ENCODE assay signal across 9 cellular contexts in the genomic region with DNA sequence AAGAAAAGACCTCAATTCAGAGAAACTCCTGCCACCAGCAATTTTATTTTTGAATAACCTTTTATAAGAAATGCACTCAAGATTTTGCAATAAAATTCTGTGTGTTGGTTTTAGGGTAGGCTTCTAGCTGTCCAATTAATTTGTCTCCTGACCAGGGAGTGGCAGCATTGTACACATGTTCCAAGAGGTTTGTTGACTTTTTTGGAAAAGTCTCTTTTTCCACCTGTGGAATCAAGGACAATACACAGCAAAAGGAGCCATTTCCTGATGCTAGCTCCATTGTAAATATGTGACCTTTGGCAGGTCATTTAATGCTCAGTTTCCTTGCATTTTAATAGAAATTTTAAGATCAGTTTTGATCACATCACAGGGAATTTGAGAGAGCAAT. TPM values are rescaled to one million over a fixed set of nuclear protein-coding genes. Genes with fewer than 3 reads are reported as not detected.
A peak's percentile ranks its signal among the peaks of the same experiment; 100 is the strongest.
DNase-seq lines count a peak whose midpoint lies in the region; ATAC-seq and TF ChIP-seq lines count a peak whose summit lies in the region.
"Had no signal": no experiment of that assay in that cellular context is flagged by ENCODE, and none has a peak within 500 bp of the region (broad histone marks: within the 10 kb centered on the region; RNA-seq: fewer than 3 reads in every experiment).

No MANE protein-coding gene starts in this region.

- DNase-seq in activated naive CD4-positive, alpha-beta T cell treated with anti-CD3 and anti-CD28 coated beads, Interleukin-2, amount 50 U/mL, for 72 hours (ENCODE audit: low spot score in 2 of 2), result peak in 1 of 2 donors; percentile 3
- DNase-seq in glutamatergic neuron (no peak), T1000 (lab: John Stamatoyannopoulos, UW) (no peak), middle frontal gyrus (ENCODE audit: extremely low spot score, low spot score) (no peak)
- no peak for DNase-seq in activated CD4-positive, CD25-positive, alpha-beta regulatory T cell treated with anti-CD3 and anti-CD28 coated beads, Interleukin-2, amount 50 U/mL, for 72 hours
- DNase-seq: activated CD8-positive, alpha-beta memory T cell treated with anti-CD3 and anti-CD28 coated beads for 24 hours had no signal

- peak overlapping the region; percentile 92 to 96 for H3K27ac Mint-ChIP-seq in activated naive CD4-positive, alpha-beta T cell treated with anti-CD3 and anti-CD28 coated beads, Interleukin-2, amount 50 U/mL, for 72 hours
- H3K27ac Mint-ChIP-seq in glutamatergic neuron (ENCODE audit: unreplicated experiment), result no peak overlapping the region

- H3K4me3 Mint-ChIP-seq in glutamatergic neuron (ENCODE audit: unreplicated experiment), result no peak overlapping the region

- H3K27ac ChIP-seq in 22Rv1 (no peak overlapping the region), liver (ENCODE audit: low read depth in 1 of 2, low read length in 2 of 2) (peak overlapping the region; percentile 15 to 38)

- H3K36me3 Mint-ChIP-seq in activated naive CD4-positive, alpha-beta T cell treated with anti-CD3 and anti-CD28 coated beads, Interleukin-2, amount 50 U/mL, for 72 hours, result peaks cover 65 to 68% of the 10 kb centered on the region in 2 donors
- no peaks in the 10 kb centered on the region for H3K36me3 Mint-ChIP-seq in glutamatergic neuron (ENCODE audit: unreplicated experiment)

- no peaks in the 10 kb centered on the region for H3K9me3 ChIP-seq in liver (ENCODE audit: control insufficient read depth in 4 of 4, low read length in 3 of 4)

- peak overlapping the region; percentile 5 to 74 for H3K9ac ChIP-seq in liver (ENCODE audit: low read depth in 1 of 2, low read length in 2 of 2)

- H3K4me1 Mint-ChIP-seq in glutamatergic neuron (ENCODE audit: low read depth, unreplicated experiment), result no peaks in the 10 kb centered on the region

- peaks cover 22% of the 10 kb centered on the region for H3K27me3 Mint-ChIP-seq in glutamatergic neuron (ENCODE audit: unreplicated experiment)

- no peaks in the 10 kb centered on the region for H3K9me3 Mint-ChIP-seq in activated naive CD4-positive, alpha-beta T cell treated with anti-CD3 and anti-CD28 coated beads, Interleukin-2, amount 50 U/mL, for 72 hours
- peaks cover 4% of the 10 kb centered on the region for H3K9me3 Mint-ChIP-seq in glutamatergic neuron (ENCODE audit: unreplicated experiment)

- TF ChIP-seq RAD21 in liver (IDR thresholded peaks at IDR 0.05), result peak; percentile 82 to 89

- ATAC-seq in activated naive CD4-positive, alpha-beta T cell treated with anti-CD3 and anti-CD28 coated beads, Interleukin-2, amount 50 U/mL, for 72 hours, result no peak

- H3K4me3 ChIP-seq in GM12875 (ENCODE audit: low read depth, low read length) (peak overlapping the region; percentile 76), liver (ENCODE audit: low read depth in 1 of 3, low read length in 3 of 3) (peak overlapping the region; percentile 30 to 36 (median 33))

- H3K4me1 ChIP-seq in liver (ENCODE audit: control insufficient read depth in 4 of 4, insufficient read depth in 4 of 4, low read length in 3 of 4), result peaks cover 5 to 19% (median 13%) of the 10 kb centered on the region in 4 donors

- H3K36me3 ChIP-seq in liver (ENCODE audit: control insufficient read depth in 4 of 4, insufficient read depth in 3 of 4, low read depth in 1 of 4, low read length in 3 of 4), result no peaks in the 10 kb centered on the region

- H3K27me3 ChIP-seq in liver (ENCODE audit: control insufficient read depth in 4 of 4, insufficient read depth in 4 of 4, low read length in 3 of 4), result no peaks in the 10 kb centered on the region

- peak; percentile 36 for TF ChIP-seq CTCF in 22Rv1 (IDR thresholded peaks at IDR 0.05)
- peak; percentile 13; the same call in 1 of the 2 replicates for TF ChIP-seq CTCF in GM12875 (IDR thresholded peaks at IDR 0.05; ENCODE audit: borderline replicate concordance, insufficient read depth, low read depth, low read length)
- peak; percentile 58 for TF ChIP-seq CTCF in liver (IDR thresholded peaks at IDR 0.05; ENCODE audit: low read depth, low read length, missing input control)
- TF ChIP-seq CTCF in glutamatergic neuron (IDR thresholded peaks at IDR 0.05; ENCODE audit: partially characterized antibody, unreplicated experiment), result no peak

TF ChIP-seq in liver, 16 proteins besides CTCF, POLR2A, EP300 and RAD21:
- TF ChIP-seq HNF4G (IDR thresholded peaks at IDR 0.05), result no peak
- TF ChIP-seq, protein P1, sequence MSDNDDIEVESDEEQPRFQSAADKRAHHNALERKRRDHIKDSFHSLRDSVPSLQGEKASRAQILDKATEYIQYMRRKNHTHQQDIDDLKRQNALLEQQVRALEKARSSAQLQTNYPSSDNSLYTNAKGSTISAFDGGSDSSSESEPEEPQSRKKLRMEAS (IDR thresholded peaks at IDR 0.05), result peak; percentile 32
- peak; percentile 55 to 62 for TF ChIP-seq RXRA (IDR thresholded peaks at IDR 0.05)
- TF ChIP-seq, protein P2, sequence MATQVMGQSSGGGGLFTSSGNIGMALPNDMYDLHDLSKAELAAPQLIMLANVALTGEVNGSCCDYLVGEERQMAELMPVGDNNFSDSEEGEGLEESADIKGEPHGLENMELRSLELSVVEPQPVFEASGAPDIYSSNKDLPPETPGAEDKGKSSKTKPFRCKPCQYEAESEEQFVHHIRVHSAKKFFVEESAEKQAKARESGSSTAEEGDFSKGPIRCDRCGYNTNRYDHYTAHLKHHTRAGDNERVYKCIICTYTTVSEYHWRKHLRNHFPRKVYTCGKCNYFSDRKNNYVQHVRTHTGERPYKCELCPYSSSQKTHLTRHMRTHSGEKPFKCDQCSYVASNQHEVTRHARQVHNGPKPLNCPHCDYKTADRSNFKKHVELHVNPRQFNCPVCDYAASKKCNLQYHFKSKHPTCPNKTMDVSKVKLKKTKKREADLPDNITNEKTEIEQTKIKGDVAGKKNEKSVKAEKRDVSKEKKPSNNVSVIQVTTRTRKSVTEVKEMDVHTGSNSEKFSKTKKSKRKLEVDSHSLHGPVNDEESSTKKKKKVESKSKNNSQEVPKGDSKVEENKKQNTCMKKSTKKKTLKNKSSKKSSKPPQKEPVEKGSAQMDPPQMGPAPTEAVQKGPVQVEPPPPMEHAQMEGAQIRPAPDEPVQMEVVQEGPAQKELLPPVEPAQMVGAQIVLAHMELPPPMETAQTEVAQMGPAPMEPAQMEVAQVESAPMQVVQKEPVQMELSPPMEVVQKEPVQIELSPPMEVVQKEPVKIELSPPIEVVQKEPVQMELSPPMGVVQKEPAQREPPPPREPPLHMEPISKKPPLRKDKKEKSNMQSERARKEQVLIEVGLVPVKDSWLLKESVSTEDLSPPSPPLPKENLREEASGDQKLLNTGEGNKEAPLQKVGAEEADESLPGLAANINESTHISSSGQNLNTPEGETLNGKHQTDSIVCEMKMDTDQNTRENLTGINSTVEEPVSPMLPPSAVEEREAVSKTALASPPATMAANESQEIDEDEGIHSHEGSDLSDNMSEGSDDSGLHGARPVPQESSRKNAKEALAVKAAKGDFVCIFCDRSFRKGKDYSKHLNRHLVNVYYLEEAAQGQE (IDR thresholded peaks at IDR 0.05), result peak; percentile 86
- no peak for TF ChIP-seq GABPA (IDR thresholded peaks at IDR 0.05 in 1 of 2, conservative IDR thresholded peaks at IDR 0.05 in 1 of 2)
- TF ChIP-seq FOXA1 (IDR thresholded peaks at IDR 0.05), result peak; percentile 73
- peak; percentile 60 to 66 for TF ChIP-seq HNF4A (conservative IDR thresholded peaks at IDR 0.05)
- TF ChIP-seq YY1 (IDR thresholded peaks at IDR 0.05), result peak; percentile 92
- no peak for TF ChIP-seq JUND (IDR thresholded peaks at IDR 0.05)
- TF ChIP-seq, protein P3, sequence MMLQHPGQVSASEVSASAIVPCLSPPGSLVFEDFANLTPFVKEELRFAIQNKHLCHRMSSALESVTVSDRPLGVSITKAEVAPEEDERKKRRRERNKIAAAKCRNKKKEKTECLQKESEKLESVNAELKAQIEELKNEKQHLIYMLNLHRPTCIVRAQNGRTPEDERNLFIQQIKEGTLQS (IDR thresholded peaks at IDR 0.05), result no peak
- peak; percentile 60 for TF ChIP-seq SP1 (IDR thresholded peaks at IDR 0.05)
- TF ChIP-seq, protein P4, sequence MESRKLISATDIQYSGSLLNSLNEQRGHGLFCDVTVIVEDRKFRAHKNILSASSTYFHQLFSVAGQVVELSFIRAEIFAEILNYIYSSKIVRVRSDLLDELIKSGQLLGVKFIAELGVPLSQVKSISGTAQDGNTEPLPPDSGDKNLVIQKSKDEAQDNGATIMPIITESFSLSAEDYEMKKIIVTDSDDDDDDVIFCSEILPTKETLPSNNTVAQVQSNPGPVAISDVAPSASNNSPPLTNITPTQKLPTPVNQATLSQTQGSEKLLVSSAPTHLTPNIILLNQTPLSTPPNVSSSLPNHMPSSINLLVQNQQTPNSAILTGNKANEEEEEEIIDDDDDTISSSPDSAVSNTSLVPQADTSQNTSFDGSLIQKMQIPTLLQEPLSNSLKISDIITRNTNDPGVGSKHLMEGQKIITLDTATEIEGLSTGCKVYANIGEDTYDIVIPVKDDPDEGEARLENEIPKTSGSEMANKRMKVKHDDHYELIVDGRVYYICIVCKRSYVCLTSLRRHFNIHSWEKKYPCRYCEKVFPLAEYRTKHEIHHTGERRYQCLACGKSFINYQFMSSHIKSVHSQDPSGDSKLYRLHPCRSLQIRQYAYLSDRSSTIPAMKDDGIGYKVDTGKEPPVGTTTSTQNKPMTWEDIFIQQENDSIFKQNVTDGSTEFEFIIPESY (IDR thresholded peaks at IDR 0.05), result no peak
- TF ChIP-seq EGR1 (IDR thresholded peaks at IDR 0.05; ENCODE audit: low read depth in 2 of 2), result peak; percentile 12 to 61
- no peak for TF ChIP-seq TAF1 (conservative IDR thresholded peaks at IDR 0.05)
- TF ChIP-seq NR2F2 (IDR thresholded peaks at IDR 0.05), result no peak
- peak; percentile 87 for TF ChIP-seq FOXA2 (IDR thresholded peaks at IDR 0.05)
TF ChIP-seq in liver: peak in this region for 9.

RNA-seq across cellular contexts. Expression of a gene that starts 1.8 kb away (rescaled TPM):
- 100 to 1,000 TPM in 1 of 2 donors, 10 to 100 TPM in 1; 73.1 to 115 TPM for total RNA-seq in activated naive CD4-positive, alpha-beta T cell treated with anti-CD3 and anti-CD28 coated beads, Interleukin-2, amount 50 U/mL, for 72 hours
- 10 to 100 TPM; 11.1 to 20.6 TPM for total RNA-seq in liver
- polyA plus RNA-seq in liver, result 10 to 100 TPM in 1 of 2 donors, 1 to 10 TPM in 1; 9.7 to 13.0 TPM
- not detected for total RNA-seq in glutamatergic neuron (ENCODE audit: unreplicated experiment)

RNA-seq across cellular contexts. Expression of a gene that starts 22.6 kb away (rescaled TPM):
- total RNA-seq in activated naive CD4-positive, alpha-beta T cell treated with anti-CD3 and anti-CD28 coated beads, Interleukin-2, amount 50 U/mL, for 72 hours, result 10 to 100 TPM in 1 of 2 donors, 1 to 10 TPM in 1; 3.1 to 10.7 TPM
- 1 to 10 TPM; 2.3 to 3.8 TPM for total RNA-seq in liver
- 1 to 10 TPM; 1.5 to 2.8 TPM for polyA plus RNA-seq in liver
- not detected for total RNA-seq in glutamatergic neuron (ENCODE audit: unreplicated experiment)

RNA-seq across cellular contexts. Expression of a gene that starts 53.5 kb away (rescaled TPM):
- 10 to 100 TPM; 47.8 to 56.5 TPM for total RNA-seq in activated naive CD4-positive, alpha-beta T cell treated with anti-CD3 and anti-CD28 coated beads, Interleukin-2, amount 50 U/mL, for 72 hours
- total RNA-seq in liver, result 1 to 10 TPM; 6.9 to 9.2 TPM
- 1 to 10 TPM; 4.9 to 5.0 TPM for polyA plus RNA-seq in liver
- not detected for total RNA-seq in glutamatergic neuron (ENCODE audit: unreplicated experiment)

Comparison
In these comparisons a context has a peak if more than half of its experiments do, and no peak if none do; other contexts are left out.
1. RNA of a gene that starts 1.8 kb away (total RNA-seq): 73.1 to 115 TPM in activated naive CD4-positive, alpha-beta T cell treated with anti-CD3 and anti-CD28 coated beads, Interleukin-2, amount 50 U/mL, for 72 hours and 11.1 to 20.6 TPM in liver; not detected in glutamatergic neuron (single experiment); every median in the first group is over 10 times any median in the second.
2. RNA of a gene that starts 53.5 kb away (total RNA-seq): 47.8 to 56.5 TPM in activated naive CD4-positive, alpha-beta T cell treated with anti-CD3 and anti-CD28 coated beads, Interleukin-2, amount 50 U/mL, for 72 hours; 6.9 to 9.2 TPM in liver and not detected in glutamatergic neuron (single experiment); every median in the first group is over 4 times any median in the second.